Comparison of ENCODE assay signal across 1 cellular context in the genomic region with DNA sequence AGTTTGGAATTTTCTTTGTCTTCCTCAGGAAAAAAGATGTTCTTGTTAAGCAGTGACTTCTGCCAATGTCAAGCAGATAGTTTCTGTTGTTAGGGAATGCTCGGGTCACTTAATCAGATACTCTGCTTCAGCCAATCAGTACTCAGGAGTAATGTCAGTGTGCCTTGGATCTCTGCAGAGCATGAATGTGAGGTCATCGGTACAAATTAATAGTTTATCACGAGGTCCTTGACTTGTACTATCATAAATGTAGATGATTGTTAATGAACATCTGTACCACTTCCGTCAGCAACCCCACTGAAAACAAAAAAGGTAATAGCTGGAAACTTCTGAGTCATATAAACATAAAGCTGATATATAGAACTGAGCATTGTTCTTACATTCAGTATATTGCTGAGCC.
TF ChIP-seq lines count a peak whose summit lies in the region.

No MANE protein-coding gene starts in this region.

TF ChIP-seq in SK-N-SH treated with all-trans-retinoic acid at 6 μM for 48 hours, 23 proteins besides CTCF, POLR2A, EP300 and RAD21 (continued from another document):
- TF ChIP-seq, protein P1, sequence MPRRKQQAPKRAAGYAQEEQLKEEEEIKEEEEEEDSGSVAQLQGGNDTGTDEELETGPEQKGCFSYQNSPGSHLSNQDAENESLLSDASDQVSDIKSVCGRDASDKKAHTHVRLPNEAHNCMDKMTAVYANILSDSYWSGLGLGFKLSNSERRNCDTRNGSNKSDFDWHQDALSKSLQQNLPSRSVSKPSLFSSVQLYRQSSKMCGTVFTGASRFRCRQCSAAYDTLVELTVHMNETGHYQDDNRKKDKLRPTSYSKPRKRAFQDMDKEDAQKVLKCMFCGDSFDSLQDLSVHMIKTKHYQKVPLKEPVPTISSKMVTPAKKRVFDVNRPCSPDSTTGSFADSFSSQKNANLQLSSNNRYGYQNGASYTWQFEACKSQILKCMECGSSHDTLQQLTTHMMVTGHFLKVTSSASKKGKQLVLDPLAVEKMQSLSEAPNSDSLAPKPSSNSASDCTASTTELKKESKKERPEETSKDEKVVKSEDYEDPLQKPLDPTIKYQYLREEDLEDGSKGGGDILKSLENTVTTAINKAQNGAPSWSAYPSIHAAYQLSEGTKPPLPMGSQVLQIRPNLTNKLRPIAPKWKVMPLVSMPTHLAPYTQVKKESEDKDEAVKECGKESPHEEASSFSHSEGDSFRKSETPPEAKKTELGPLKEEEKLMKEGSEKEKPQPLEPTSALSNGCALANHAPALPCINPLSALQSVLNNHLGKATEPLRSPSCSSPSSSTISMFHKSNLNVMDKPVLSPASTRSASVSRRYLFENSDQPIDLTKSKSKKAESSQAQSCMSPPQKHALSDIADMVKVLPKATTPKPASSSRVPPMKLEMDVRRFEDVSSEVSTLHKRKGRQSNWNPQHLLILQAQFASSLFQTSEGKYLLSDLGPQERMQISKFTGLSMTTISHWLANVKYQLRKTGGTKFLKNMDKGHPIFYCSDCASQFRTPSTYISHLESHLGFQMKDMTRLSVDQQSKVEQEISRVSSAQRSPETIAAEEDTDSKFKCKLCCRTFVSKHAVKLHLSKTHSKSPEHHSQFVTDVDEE (CRISPR knock-in tag; IDR thresholded peaks at IDR 0.05) = no peak
- TF ChIP-seq, protein P2, sequence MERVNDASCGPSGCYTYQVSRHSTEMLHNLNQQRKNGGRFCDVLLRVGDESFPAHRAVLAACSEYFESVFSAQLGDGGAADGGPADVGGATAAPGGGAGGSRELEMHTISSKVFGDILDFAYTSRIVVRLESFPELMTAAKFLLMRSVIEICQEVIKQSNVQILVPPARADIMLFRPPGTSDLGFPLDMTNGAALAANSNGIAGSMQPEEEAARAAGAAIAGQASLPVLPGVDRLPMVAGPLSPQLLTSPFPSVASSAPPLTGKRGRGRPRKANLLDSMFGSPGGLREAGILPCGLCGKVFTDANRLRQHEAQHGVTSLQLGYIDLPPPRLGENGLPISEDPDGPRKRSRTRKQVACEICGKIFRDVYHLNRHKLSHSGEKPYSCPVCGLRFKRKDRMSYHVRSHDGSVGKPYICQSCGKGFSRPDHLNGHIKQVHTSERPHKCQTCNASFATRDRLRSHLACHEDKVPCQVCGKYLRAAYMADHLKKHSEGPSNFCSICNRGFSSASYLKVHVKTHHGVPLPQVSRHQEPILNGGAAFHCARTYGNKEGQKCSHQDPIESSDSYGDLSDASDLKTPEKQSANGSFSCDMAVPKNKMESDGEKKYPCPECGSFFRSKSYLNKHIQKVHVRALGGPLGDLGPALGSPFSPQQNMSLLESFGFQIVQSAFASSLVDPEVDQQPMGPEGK (CRISPR knock-in tag; IDR thresholded peaks at IDR 0.05; ENCODE audit: borderline replicate concordance) = no peak
- TF ChIP-seq ARNTL (CRISPR knock-in tag; IDR thresholded peaks at IDR 0.05; ENCODE audit: borderline replicate concordance, low read depth) (no peak), ZNF565 (CRISPR knock-in tag; conservative IDR thresholded peaks at IDR 0.05; ENCODE audit: low read depth) (no peak), BACH2 (CRISPR knock-in tag; IDR thresholded peaks at IDR 0.05; ENCODE audit: borderline replicate concordance) (no peak), ZNF70 (CRISPR knock-in tag; IDR thresholded peaks at IDR 0.05) (no peak), OSR1 (CRISPR knock-in tag; IDR thresholded peaks at IDR 0.05) (no peak)
- TF ChIP-seq, protein P3, sequence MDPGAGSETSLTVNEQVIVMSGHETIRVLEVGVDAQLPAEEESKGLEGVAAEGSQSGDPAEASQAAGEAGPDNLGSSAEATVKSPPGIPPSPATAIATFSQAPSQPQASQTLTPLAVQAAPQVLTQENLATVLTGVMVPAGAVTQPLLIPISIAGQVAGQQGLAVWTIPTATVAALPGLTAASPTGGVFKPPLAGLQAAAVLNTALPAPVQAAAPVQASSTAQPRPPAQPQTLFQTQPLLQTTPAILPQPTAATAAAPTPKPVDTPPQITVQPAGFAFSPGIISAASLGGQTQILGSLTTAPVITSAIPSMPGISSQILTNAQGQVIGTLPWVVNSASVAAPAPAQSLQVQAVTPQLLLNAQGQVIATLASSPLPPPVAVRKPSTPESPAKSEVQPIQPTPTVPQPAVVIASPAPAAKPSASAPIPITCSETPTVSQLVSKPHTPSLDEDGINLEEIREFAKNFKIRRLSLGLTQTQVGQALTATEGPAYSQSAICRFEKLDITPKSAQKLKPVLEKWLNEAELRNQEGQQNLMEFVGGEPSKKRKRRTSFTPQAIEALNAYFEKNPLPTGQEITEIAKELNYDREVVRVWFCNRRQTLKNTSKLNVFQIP (CRISPR knock-in tag; IDR thresholded peaks at IDR 0.05; ENCODE audit: borderline replicate concordance, low read depth) = no peak
